In the genomic region with DNA sequence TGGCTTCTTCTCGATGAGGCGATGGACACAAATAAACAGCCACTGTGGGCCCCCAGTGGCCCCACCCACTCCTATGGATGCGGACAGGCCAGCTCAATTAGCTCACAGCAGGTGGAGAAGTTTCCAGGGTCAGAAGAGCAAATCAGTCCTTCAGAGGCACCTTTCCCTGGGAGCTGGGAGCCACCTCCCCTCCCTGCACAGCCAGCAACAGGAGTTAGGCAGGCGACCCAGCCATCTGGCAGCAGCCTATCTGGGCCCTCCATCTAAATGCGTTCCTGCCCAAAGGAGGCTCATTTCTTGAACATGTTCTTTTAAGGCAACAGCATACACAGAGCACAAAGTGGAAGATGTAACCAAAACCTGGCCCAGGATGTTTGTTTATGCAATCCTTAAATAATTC, we compare ENCODE assay signal across 21 cellular contexts.
"Had no signal": no experiment of that assay in that cellular context is flagged by ENCODE, and none has a peak within 500 bp of the region (broad histone marks: within the 10 kb centered on the region; RNA-seq: fewer than 3 reads in every experiment).

No MANE protein-coding gene starts in this region.

- H3K9me3 ChIP-seq: lower lobe of right lung, pancreas, tibial artery, upper lobe of left lung, uterus had no signal

- H3K4me1 ChIP-seq: left ventricle myocardium inferior, lower lobe of right lung, pancreas, tibial artery, upper lobe of left lung, uterus had no signal

- H3K4me2 ChIP-seq: smooth muscle cell had no signal

- H3K36me3 Mint-ChIP-seq: immature natural killer cell, memory B cell, mesothelial cell of epicardium, natural killer cell had no signal

- H3K27ac Mint-ChIP-seq: immature natural killer cell, memory B cell, mesothelial cell of epicardium, natural killer cell, progenitor cell of endocrine pancreas had no signal

- H3K27me3 Mint-ChIP-seq: memory B cell had no signal

- H3K27ac ChIP-seq: coronary artery, left ventricle myocardium inferior, lower lobe of right lung, pancreas, tibial artery, upper lobe of left lung had no signal

- DNase-seq: effector CD4-positive, alpha-beta T cell; immature natural killer cell; left ventricle myocardium inferior; lower lobe of right lung; natural killer cell; occipital lobe; pancreas; right cardiac atrium; stimulated activated CD4-positive, alpha-beta T cell treated with anti-CD3 and anti-CD28 coated beads, Interleukin-2, amount 100 ng/mL, for 48 hours; stimulated activated naive CD8-positive, alpha-beta T cell treated with anti-CD3 and anti-CD28 coated beads, Interleukin-15, Interleukin-2, amounts not matched to agents 100 U/mL and 50 U/mL, for 24 hours; tibial artery; upper lobe of left lung; uterus had no signal

- ATAC-seq: lower lobe of right lung; natural killer cell; pancreas; right cardiac atrium; stimulated activated naive CD8-positive, alpha-beta T cell treated with anti-CD3 and anti-CD28 coated beads, Interleukin-15, Interleukin-2, amounts not matched to agents 100 U/mL and 50 U/mL, for 24 hours had no signal

- H3K9me3 Mint-ChIP-seq: memory B cell, natural killer cell, neural crest cell had no signal

- H3K4me1 Mint-ChIP-seq: immature natural killer cell, memory B cell, mesothelial cell of epicardium, natural killer cell had no signal

- H3K36me3 ChIP-seq: left ventricle myocardium inferior, lower lobe of right lung, pancreas, tibial artery, upper lobe of left lung, uterus had no signal

- FAIRE-seq: frontal cortex, keratinocyte, pancreas had no signal

- H3K27me3 ChIP-seq: pancreas, tibial artery, upper lobe of left lung, uterus had no signal

- H3K4me3 Mint-ChIP-seq: immature natural killer cell, memory B cell, mesothelial cell of epicardium, natural killer cell, neural crest cell had no signal

- H3K4me3 ChIP-seq: coronary artery, left ventricle myocardium inferior, lower lobe of right lung, pancreas, smooth muscle cell, tibial artery, upper lobe of left lung, uterus had no signal
